Comparison of ENCODE assay signal across 1 cellular context in genomic region chr4:167025651-167026050, GRCh38.
TF ChIP-seq lines count a peak whose summit lies in the region.

No MANE protein-coding gene starts in this region.

TF ChIP-seq in HepG2, 621 proteins besides CTCF, POLR2A, EP300 and RAD21 (continued from another document):
- no peak for TF ChIP-seq SNAPC4 (CRISPR knock-in tag; IDR thresholded peaks at IDR 0.05)
- no peak for TF ChIP-seq BCL3 (CRISPR knock-in tag; IDR thresholded peaks at IDR 0.05)
- no peak for TF ChIP-seq JUNB (CRISPR knock-in tag; IDR thresholded peaks at IDR 0.05; ENCODE audit: borderline replicate concordance)
- TF ChIP-seq EED (CRISPR knock-in tag; IDR thresholded peaks at IDR 0.05), result no peak
- TF ChIP-seq ZNF574 (CRISPR knock-in tag; IDR thresholded peaks at IDR 0.05), result no peak
- no peak for TF ChIP-seq SIN3B (IDR thresholded peaks at IDR 0.05; ENCODE audit: low read length)
- TF ChIP-seq TRAFD1 (CRISPR knock-in tag; IDR thresholded peaks at IDR 0.05; ENCODE audit: borderline replicate concordance), result no peak
- no peak for TF ChIP-seq SP1 (IDR thresholded peaks at IDR 0.05)
- TF ChIP-seq SP1 (CRISPR knock-in tag; IDR thresholded peaks at IDR 0.05), result no peak
- TF ChIP-seq ZNF333 (CRISPR knock-in tag; IDR thresholded peaks at IDR 0.05; ENCODE audit: borderline replicate concordance), result no peak
